Comparison of ENCODE assay signal across 8 cellular contexts in the genomic region with DNA sequence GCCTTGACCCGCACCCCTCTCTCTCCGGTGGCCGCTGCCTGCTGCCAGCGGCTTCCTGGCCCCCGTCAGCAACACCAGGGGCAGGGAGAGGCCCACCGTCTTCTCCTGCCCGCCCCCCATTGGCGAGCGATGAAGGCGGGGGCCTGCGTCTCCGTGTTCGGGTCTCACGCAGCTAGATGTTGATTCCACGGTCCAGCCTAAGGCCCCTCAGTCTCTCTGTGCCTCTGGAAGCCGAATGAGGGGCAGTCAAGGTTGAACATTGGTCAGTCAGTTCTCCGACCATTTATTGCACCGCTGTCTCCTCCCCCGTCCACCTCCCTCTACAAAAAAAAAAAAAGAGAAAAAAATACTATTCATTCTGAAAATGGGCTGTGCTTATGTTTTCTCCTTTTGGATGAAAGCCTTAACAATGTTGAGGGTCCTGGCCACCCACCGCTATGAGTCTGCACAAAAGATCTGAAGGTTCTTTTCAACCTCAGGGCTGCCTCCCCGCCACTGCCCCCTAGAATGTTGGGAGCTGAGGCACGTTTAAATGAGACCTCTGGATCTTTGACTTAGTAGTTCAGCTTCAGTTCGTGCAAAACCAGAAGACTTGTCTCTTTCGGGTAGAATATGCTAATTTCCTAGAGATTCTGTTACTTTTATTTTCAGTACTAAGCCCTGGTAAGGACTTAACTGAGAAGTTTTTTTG. TPM values are rescaled to one million over a fixed set of nuclear protein-coding genes. Genes with fewer than 3 reads are reported as not detected.
DNase-seq lines count a peak whose midpoint lies in the region; ATAC-seq and TF ChIP-seq lines count a peak whose summit lies in the region.

No MANE protein-coding gene starts in this region.

- H4K20me1 ChIP-seq in BLaER1 treated with 17β-estradiol and CSF1 and Interleukin-3, amounts not matched to agents 10 nM and 100 nM = peaks cover 27 to 48% (median 46%) of the 10 kb centered on the region in 11 experiments; a peak in 21 of 22 replicates
- peaks cover 52% of the 10 kb centered on the region for H4K20me1 ChIP-seq in Loucy (ENCODE audit: insufficient read depth, low read length, poor library complexity, severe bottlenecking)

- peaks cover 53% of the 10 kb centered on the region for H3K4me1 Mint-ChIP-seq in activated T-cell treated with anti-CD3 and anti-CD28 coated beads, Interleukin-2, amount 50 U/mL, for 72 hours (ENCODE audit: low read depth)

- peak overlapping the region; percentile 97 for H3K27ac Mint-ChIP-seq in activated T-cell treated with anti-CD3 and anti-CD28 coated beads, Interleukin-2, amount 50 U/mL, for 72 hours

- H3K9me3 ChIP-seq in BLaER1 treated with 17β-estradiol and CSF1 and Interleukin-3, amounts not matched to agents 10 nM and 100 nM (replicated peaks in 1 of 11) = peaks cover 0 to 8% (median 0%) of the 10 kb centered on the region in 11 experiments; a peak in 4 of 22 replicates
- H3K9me3 ChIP-seq in Loucy (ENCODE audit: insufficient read depth, low read depth, low read length) (no peaks in the 10 kb centered on the region), parathyroid adenoma (ENCODE audit: control insufficient read depth, low read length) (no peaks in the 10 kb centered on the region)

- H2AFZ ChIP-seq in Loucy (ENCODE audit: low read length) (peak overlapping the region; percentile 81; the same call in 1 of the 2 replicates), parathyroid adenoma (peak overlapping the region; percentile 98)

- H3K4me1 ChIP-seq in BLaER1 treated with 17β-estradiol and CSF1 and Interleukin-3, amounts not matched to agents 10 nM and 100 nM = peaks cover 30 to 62% (median 40%) of the 10 kb centered on the region in 10 experiments
- H3K4me1 ChIP-seq in Loucy (ENCODE audit: insufficient read depth, low read length, poor library complexity, severe bottlenecking) = peaks cover 40% of the 10 kb centered on the region
- no peaks in the 10 kb centered on the region for H3K4me1 ChIP-seq in parathyroid adenoma

- peak overlapping the region; percentile 74 to 99 (median 98) for H3K4me3 ChIP-seq in BLaER1 treated with 17β-estradiol and CSF1 and Interleukin-3, amounts not matched to agents 10 nM and 100 nM
- H3K4me3 ChIP-seq in Loucy (ENCODE audit: low read length, poor library complexity, severe bottlenecking) (peak overlapping the region; percentile 92), foreskin fibroblast (ENCODE audit: low read depth in 1 of 2, low read length in 2 of 2) (peak overlapping the region; percentile 93 to 98), parathyroid adenoma (ENCODE audit: low read depth, low read length) (peak overlapping the region; percentile 93)

- DNase-seq in GM20000 (ENCODE audit: low spot score) (peak; percentile 39), foreskin fibroblast (peak in 1 of 2 donors; percentile 38)
- DNase-seq in activated T-cell treated with anti-CD3 and anti-CD28 coated beads, Interleukin-2, amount 50 U/mL, for 72 hours = peak; percentile 32 to 50

- H3K27me3 Mint-ChIP-seq in activated T-cell treated with anti-CD3 and anti-CD28 coated beads, Interleukin-2, amount 50 U/mL, for 72 hours (ENCODE audit: low read depth) = no peaks in the 10 kb centered on the region

- peak; percentile 12 for ATAC-seq in activated T-cell treated with anti-CD3 and anti-CD28 coated beads, Interleukin-2, amount 50 U/mL, for 72 hours (replicated peaks in 1 of 2)
- ATAC-seq in HG02798 (IDR thresholded peaks at IDR 0.05; ENCODE audit: poor library complexity, unreplicated experiment) (no peak), HG03139 (IDR thresholded peaks at IDR 0.05; ENCODE audit: unreplicated experiment) (no peak)

- H3K79me2 ChIP-seq in Loucy (ENCODE audit: insufficient read depth, low read length) (peaks cover 57% of the 10 kb centered on the region), parathyroid adenoma (peaks cover 2% of the 10 kb centered on the region)

- H3K9me3 Mint-ChIP-seq in activated T-cell treated with anti-CD3 and anti-CD28 coated beads, Interleukin-2, amount 50 U/mL, for 72 hours = no peaks in the 10 kb centered on the region

- H3F3A ChIP-seq in Loucy (ENCODE audit: low read depth) = no peaks in the 10 kb centered on the region

- peak overlapping the region; percentile 88 to 92 for H3K4me3 Mint-ChIP-seq in activated T-cell treated with anti-CD3 and anti-CD28 coated beads, Interleukin-2, amount 50 U/mL, for 72 hours

- H3K36me3 ChIP-seq in BLaER1 treated with 17β-estradiol and CSF1 and Interleukin-3, amounts not matched to agents 10 nM and 100 nM = peaks cover 39 to 45% (median 42%) of the 10 kb centered on the region in 11 experiments
- H3K36me3 ChIP-seq in Loucy (ENCODE audit: insufficient read depth, low read length) (peaks cover 15% of the 10 kb centered on the region; the same call in 1 of the 2 replicates), parathyroid adenoma (ENCODE audit: control insufficient read depth, insufficient read depth, low read length) (no peaks in the 10 kb centered on the region)

- TF ChIP-seq CTCF in GM20000 (IDR thresholded peaks at IDR 0.05; ENCODE audit: extremely low read depth, missing control alignments) (no peak), Loucy (conservative IDR thresholded peaks at IDR 0.05; ENCODE audit: low read length) (peak; percentile 49), foreskin fibroblast (IDR thresholded peaks at IDR 0.05; ENCODE audit: low read depth, low read length) (peak; percentile 29), parathyroid adenoma (IDR thresholded peaks at IDR 0.05) (no peak)

- H3K27ac ChIP-seq in BLaER1 treated with 17β-estradiol and CSF1 and Interleukin-3, amounts not matched to agents 10 nM and 100 nM = peak overlapping the region; percentile 97 to 100 (median 99)
- H3K27ac ChIP-seq in parathyroid adenoma = peak overlapping the region; percentile 88

- peak overlapping the region; percentile 75 to 90 (median 81) for H3K4me2 ChIP-seq in BLaER1 treated with 17β-estradiol and CSF1 and Interleukin-3, amounts not matched to agents 10 nM and 100 nM
- H3K4me2 ChIP-seq in Loucy (ENCODE audit: low read depth, low read length, poor library complexity, severe bottlenecking) (peak overlapping the region; percentile 85), parathyroid adenoma (ENCODE audit: low read length) (peak overlapping the region; percentile 80)

- peaks cover 14% of the 10 kb centered on the region in 2 donors for H3K36me3 Mint-ChIP-seq in activated T-cell treated with anti-CD3 and anti-CD28 coated beads, Interleukin-2, amount 50 U/mL, for 72 hours (ENCODE audit: insufficient read depth in 2 of 2)

- H3K27me3 ChIP-seq in BLaER1 treated with 17β-estradiol and CSF1 and Interleukin-3, amounts not matched to agents 10 nM and 100 nM = no peaks in the 10 kb centered on the region
- peaks cover 4% of the 10 kb centered on the region for H3K27me3 ChIP-seq in Loucy (ENCODE audit: insufficient read depth, low read length, poor library complexity, severe bottlenecking)
- H3K27me3 ChIP-seq in parathyroid adenoma (ENCODE audit: control insufficient read depth, insufficient read depth, low read length) = no peaks in the 10 kb centered on the region

- H3K9me2 ChIP-seq in Loucy (replicated peaks; ENCODE audit: low read depth, low read length) = no peaks in the 10 kb centered on the region

- H3K9ac ChIP-seq in BLaER1 treated with 17β-estradiol and CSF1 and Interleukin-3, amounts not matched to agents 10 nM and 100 nM = peak overlapping the region; percentile 97 to 100 (median 100)
- H3K9ac ChIP-seq in Loucy (ENCODE audit: low read depth, low read length, poor library complexity, severe bottlenecking) = peak overlapping the region; percentile 97
- H3K9ac ChIP-seq in parathyroid adenoma = peak overlapping the region; percentile 96

RNA-seq across cellular contexts. Expression of gene IREB2, which starts 0.7 kb away (rescaled TPM):
- 10 to 100 TPM; 64.1 to 72.2 TPM for total RNA-seq in activated T-cell treated with anti-CD3 and anti-CD28 coated beads, Interleukin-2, amount 50 U/mL, for 72 hours

Comparison
In these comparisons a context has a peak if more than half of its experiments do, and no peak if none do; other contexts are left out.
1. CTCF ChIP-seq: peak in Loucy (single experiment) and foreskin fibroblast (single experiment); none in GM20000 (single experiment) and parathyroid adenoma (single experiment).
2. ATAC-seq: peak in activated T-cell treated with anti-CD3 and anti-CD28 coated beads, Interleukin-2, amount 50 U/mL, for 72 hours (2 of 2); none in HG02798 (single experiment) and HG03139 (single experiment).
3. Peak in every context shown above with its lines, with median percentiles within 50 percentile points of each other: H3K4me2 ChIP-seq, H3K4me3 ChIP-seq and H3K9ac ChIP-seq.